In the genomic region with DNA sequence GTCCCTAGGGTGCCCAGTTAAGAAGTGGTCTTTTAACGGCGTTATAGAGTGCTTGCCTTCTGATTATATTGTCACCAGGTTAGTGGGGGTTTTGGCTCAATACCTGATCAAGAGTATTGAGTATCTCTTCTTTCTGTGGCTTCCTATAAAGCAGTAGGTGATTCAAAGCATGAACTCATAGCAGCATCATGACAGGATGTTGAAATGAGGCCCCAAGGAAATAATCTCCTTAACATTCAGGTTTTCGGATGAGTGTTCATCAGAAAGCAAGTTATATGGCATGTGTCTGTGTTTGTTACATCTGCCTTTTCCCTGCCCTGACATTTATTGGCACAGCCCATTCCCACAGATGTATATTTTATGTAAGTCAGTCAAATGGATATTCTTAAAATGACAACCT, we compare ENCODE assay signal across 17 cellular contexts.
DNase-seq lines count a peak whose midpoint lies in the region; ATAC-seq, FAIRE-seq and TF ChIP-seq lines count a peak whose summit lies in the region.
"Had no signal": no experiment of that assay in that cellular context is flagged by ENCODE, and none has a peak within 500 bp of the region (broad histone marks: within the 10 kb centered on the region; RNA-seq: fewer than 3 reads in every experiment).

No MANE protein-coding gene starts in this region.

- DNase-seq in activated T-cell treated with anti-CD3 and anti-CD28 coated beads, Interleukin-2, amount 50 U/mL, for 72 hours: no peak
- no peak for DNase-seq in activated T-cell treated with anti-CD3 and anti-CD28 coated beads, Interleukin-2, amount 50 U/mL, for 48 hours
- DNase-seq in GM12892 (ENCODE audit: insufficient read length) (no peak), foreskin keratinocyte (peak in 1 of 2 donors; percentile 39), NCI-H1694 treated with DMSO at 0.1 percent for 48 hours (lab: John Stamatoyannopoulos, UW) (no peak)
- DNase-seq: BE2C; CD4-positive, alpha-beta memory T cell; COR-L47; DMS153; DMS79 treated with DMSO at 0.1 percent for 48 hours; EL; GDM1 had no signal

- no peaks in the 10 kb centered on the region for H3K27me3 Mint-ChIP-seq in activated T-cell treated with anti-CD3 and anti-CD28 coated beads, Interleukin-2, amount 50 U/mL, for 72 hours (ENCODE audit: low read depth)
- H3K27me3 Mint-ChIP-seq in activated T-helper 17 cell treated with anti-CD3 and anti-CD28 coated beads, Interleukin-2, amount 50 U/mL, for 72 hours: no peaks in the 10 kb centered on the region
- H3K27me3 Mint-ChIP-seq: CD4-positive, alpha-beta memory T cell had no signal

- H3K4me3 Mint-ChIP-seq in activated T-cell treated with anti-CD3 and anti-CD28 coated beads, Interleukin-2, amount 50 U/mL, for 72 hours: no peak overlapping the region
- no peak overlapping the region for H3K4me3 Mint-ChIP-seq in activated T-helper 17 cell treated with anti-CD3 and anti-CD28 coated beads, Interleukin-2, amount 50 U/mL, for 72 hours

- H3K4me1 ChIP-seq in foreskin keratinocyte: no peaks in the 10 kb centered on the region
- H3K4me1 ChIP-seq: BE2C had no signal

- TF ChIP-seq CTCF in foreskin keratinocyte (conservative IDR thresholded peaks at IDR 0.05): no peak

- no peak overlapping the region for H3K27ac ChIP-seq in foreskin keratinocyte
- H3K27ac ChIP-seq: C4-2B had no signal

- peak; percentile 61 for FAIRE-seq in GM12892 (lab: Jason Lieb, UNC)
- FAIRE-seq: D721Med, H1 had no signal

- no peaks in the 10 kb centered on the region for H3K27me3 ChIP-seq in foreskin keratinocyte
- H3K27me3 ChIP-seq: BE2C had no signal

- no peak for TF ChIP-seq POLR2A in GM12892 (IDR thresholded peaks at IDR 0.05; ENCODE audit: low read depth, low read length)

- ATAC-seq in activated T-cell treated with anti-CD3 and anti-CD28 coated beads, Interleukin-2, amount 50 U/mL, for 72 hours (replicated peaks in 1 of 2): peak; percentile 62 to 76
- ATAC-seq in activated T-helper 17 cell treated with anti-CD3 and anti-CD28 coated beads, Interleukin-2, amount 50 U/mL, for 72 hours (replicated peaks): peak; percentile 86
- ATAC-seq in foreskin keratinocyte (peak; percentile 14), HG03108 (IDR thresholded peaks at IDR 0.05; ENCODE audit: unreplicated experiment) (no peak)

- H3K9me3 Mint-ChIP-seq in activated T-cell treated with anti-CD3 and anti-CD28 coated beads, Interleukin-2, amount 50 U/mL, for 72 hours: peaks cover 3 to 5% of the 10 kb centered on the region in 2 donors
- no peaks in the 10 kb centered on the region for H3K9me3 Mint-ChIP-seq in activated T-helper 17 cell treated with anti-CD3 and anti-CD28 coated beads, Interleukin-2, amount 50 U/mL, for 72 hours

- no peak overlapping the region for H3K27ac Mint-ChIP-seq in activated T-cell treated with anti-CD3 and anti-CD28 coated beads, Interleukin-2, amount 50 U/mL, for 72 hours
- no peak overlapping the region for H3K27ac Mint-ChIP-seq in activated T-helper 17 cell treated with anti-CD3 and anti-CD28 coated beads, Interleukin-2, amount 50 U/mL, for 72 hours
- H3K27ac Mint-ChIP-seq: CD4-positive, alpha-beta memory T cell had no signal

- H3K36me3 Mint-ChIP-seq in activated T-cell treated with anti-CD3 and anti-CD28 coated beads, Interleukin-2, amount 50 U/mL, for 72 hours (ENCODE audit: insufficient read depth in 2 of 2): peaks cover 7 to 13% of the 10 kb centered on the region in 2 donors
- H3K36me3 Mint-ChIP-seq in activated T-helper 17 cell treated with anti-CD3 and anti-CD28 coated beads, Interleukin-2, amount 50 U/mL, for 72 hours (ENCODE audit: low read depth): no peaks in the 10 kb centered on the region

- peaks cover 14% of the 10 kb centered on the region for H3K4me1 Mint-ChIP-seq in activated T-cell treated with anti-CD3 and anti-CD28 coated beads, Interleukin-2, amount 50 U/mL, for 72 hours (ENCODE audit: low read depth)
- peaks cover 5% of the 10 kb centered on the region for H3K4me1 Mint-ChIP-seq in activated T-helper 17 cell treated with anti-CD3 and anti-CD28 coated beads, Interleukin-2, amount 50 U/mL, for 72 hours
